8 cellular contexts compared by ENCODE assay signal in genomic region chr11:86302092-86302793, GRCh38. TPM values are rescaled to one million over a fixed set of nuclear protein-coding genes. Genes with fewer than 3 reads are reported as not detected.
DNase-seq lines count a peak whose midpoint lies in the region; TF ChIP-seq lines count a peak whose summit lies in the region.

Gene HIKESHI, plus strand, starts transcription at chr11:86302240. Its CDS starts 209 bp downstream, at chr11:86302449.

- no peaks in the 10 kb centered on the region for H3K9me3 ChIP-seq in effector memory CD4-positive, alpha-beta T cell (ENCODE audit: control insufficient read depth, low read length)

- POLR2A ChIA-PET in activated CD8-positive, alpha-beta memory T cell treated with anti-CD3 and anti-CD28 coated beads for 36 hours (lab: Charles Lee) = interaction anchor here (0.9 kb wide), 1 partner anchor 9 kb away, joined by 9 read pairs; no protein-coding TSS in a partner anchor

- H3K4me3 ChIP-seq in effector memory CD4-positive, alpha-beta T cell (ENCODE audit: insufficient read depth, low read depth, low read length, poor library complexity, severe bottlenecking) = peak within 1 kb of the TSS; percentile 75

- no peaks in the 10 kb centered on the region for H3K27me3 ChIP-seq in effector memory CD4-positive, alpha-beta T cell (replicated peaks; ENCODE audit: control insufficient read depth, insufficient read depth, low read length, poor library complexity, severe bottlenecking)

- peak within 1 kb of the TSS; percentile 82 for H3K27ac ChIP-seq in effector memory CD4-positive, alpha-beta T cell (ENCODE audit: insufficient read depth, low read length, poor library complexity, severe bottlenecking)

- no peaks in the 10 kb centered on the region for H3K36me3 ChIP-seq in effector memory CD4-positive, alpha-beta T cell (ENCODE audit: control insufficient read depth, insufficient read depth, low read length)

- CTCF ChIA-PET in activated CD8-positive, alpha-beta memory T cell treated with anti-CD3 and anti-CD28 coated beads for 36 hours (lab: Charles Lee) = no interaction called here

- no peak for TF ChIP-seq CTCF in GM20000 (IDR thresholded peaks at IDR 0.05; ENCODE audit: extremely low read depth, missing control alignments)

- peaks cover 10% of the 10 kb centered on the region for H3K4me1 ChIP-seq in effector memory CD4-positive, alpha-beta T cell (ENCODE audit: control insufficient read depth, insufficient read depth, low read length, poor library complexity, severe bottlenecking)

- DNase-seq in CMK (ENCODE audit: low read depth) (peak; percentile 90), GM20000 (ENCODE audit: low spot score) (peak; percentile 85), HT-29 (ENCODE audit: low spot score) (peak; percentile 100), NOMO-1 (lab: John Stamatoyannopoulos, UW; ENCODE audit: unreplicated experiment in 2 of 2) (peak; percentile 87 to 91), lung microvascular endothelial cell (ENCODE audit: low read depth in 2 of 2) (peak; percentile 95 to 97)
- peak; percentile 80 to 89 (median 89) for DNase-seq in effector memory CD4-positive, alpha-beta T cell
- DNase-seq in stimulated activated CD4-positive, alpha-beta T cell treated with anti-CD3 and anti-CD28 coated beads, TNF-alpha, amount 100 ng/mL, for 48 hours (ENCODE audit: low read depth in 3 of 3) = peak; percentile 88 to 92 (median 90)

RNA-seq across cellular contexts. Expression of gene HIKESHI, which starts in this region (rescaled TPM):
- 29.0 and 31.4 TPM in 2 replicates for total RNA-seq in HT-29 (2014; rRNA removed; shearing (Covaris generic))
- total RNA-seq in activated CD8-positive, alpha-beta memory T cell treated with anti-CD3 and anti-CD28 coated beads for 36 hours = 10 to 100 TPM; 53.5 to 54.9 TPM
- total RNA-seq in lung microvascular endothelial cell = 57.8 and 72.6 TPM in 2 replicates

Comparison
In these comparisons a context has a peak if more than half of its experiments do, and no peak if none do; other contexts are left out.
1. Peak in every context shown above with its lines: DNase-seq, H3K4me3 ChIP-seq and H3K27ac ChIP-seq.